ENCODE assay signal across 10 cellular contexts in genomic region chr6:75268121-75268987, GRCh38. TPM values are rescaled to one million over a fixed set of nuclear protein-coding genes. Genes with fewer than 3 reads are reported as not detected.
A peak's percentile ranks its signal among the peaks of the same experiment; 100 is the strongest.
DNase-seq lines count a peak whose midpoint lies in the region; ATAC-seq, FAIRE-seq and TF ChIP-seq lines count a peak whose summit lies in the region.
"Had no signal": no experiment of that assay in that cellular context is flagged by ENCODE, and none has a peak within 500 bp of the region (broad histone marks: within the 10 kb centered on the region; RNA-seq: fewer than 3 reads in every experiment).

No MANE protein-coding gene starts in this region.

- CTCF ChIA-PET in Panc1 (lab: Charles Lee) = interaction anchor here (1.1 to 1.7 kb wide), 2 partner anchors 259 to 278 kb away, joined by 3 to 7 read pairs; no protein-coding TSS in a partner anchor

- 59 to 71% (median 64%) methylated on average over 5 of the region's 5 CpGs for WGBS in small intestine, 3 donors

- no peak for FAIRE-seq in small intestine (lab: Jason Lieb, UNC)

- BruUV-seq in Panc1 (replicated peaks; lab: Mats Ljungman, UMichigan) = no TSS peak

- H3K9me3 ChIP-seq in Panc1 (ENCODE audit: control insufficient read depth, insufficient read depth, low read depth, low read length) = peaks cover 5% of the 10 kb centered on the region; the same call in 1 of the 2 replicates
- H3K9me3 ChIP-seq in small intestine (ENCODE audit: control insufficient read depth, low read depth) = no peaks in the 10 kb centered on the region

- no peak overlapping the region for H3K4me3 ChIP-seq in Panc1 (ENCODE audit: low read depth in 2 of 2, low read length in 2 of 2)
- H3K4me3 ChIP-seq in fibroblast of mammary gland (ENCODE audit: control insufficient read depth, low read depth, low read length) = no peak overlapping the region
- no peak overlapping the region for H3K4me3 ChIP-seq in small intestine (ENCODE audit: low read depth in 1 of 2, low read length in 2 of 2)

- DNase-seq in activated CD4-positive, CD25-positive, alpha-beta regulatory T cell (lab: John Stamatoyannopoulos, UW) = no peak
- DNase-seq in Panc1 (ENCODE audit: low read depth, low spot score) (no peak), fibroblast of mammary gland (ENCODE audit: low read depth) (peak; percentile 49), small intestine (peak; percentile 76), epidermal melanocyte (ENCODE audit: insufficient read length, low spot score) (no peak), HUDEP-2 (lab: John Stamatoyannopoulos, UW; ENCODE audit: unreplicated experiment in 76 of 76) (no peak)
- DNase-seq: glutamatergic neuron, NCI-H1694 treated with DMSO at 0.1 percent for 48 hours had no signal

- no peaks in the 10 kb centered on the region for H3K36me3 ChIP-seq in Panc1 (ENCODE audit: control insufficient read depth, insufficient read depth, low read length)
- H3K36me3 ChIP-seq in small intestine (ENCODE audit: control insufficient read depth in 2 of 2, insufficient read depth in 2 of 2, low read length in 2 of 2) = peaks cover 2 to 3% of the 10 kb centered on the region in 2 donors

- H3K4me1 ChIP-seq in Panc1 (ENCODE audit: control insufficient read depth, insufficient read depth, low read length) = peaks cover 13% of the 10 kb centered on the region; the same call in 1 of the 2 replicates
- H3K4me1 ChIP-seq in small intestine (ENCODE audit: control insufficient read depth in 2 of 2, insufficient read depth in 1 of 2, low read depth in 1 of 2, low read length in 1 of 2) = peaks cover 0 to 5% of the 10 kb centered on the region in 2 donors

- H3K27ac ChIP-seq in Panc1 (ENCODE audit: low read length) (no peak overlapping the region; the same call in 1 of the 2 replicates), small intestine (ENCODE audit: low read depth in 1 of 2, low read length in 1 of 2) (peak overlapping the region in 1 of 2 donors; percentile 37)

- H3K27me3 ChIP-seq in Panc1 (ENCODE audit: control insufficient read depth, insufficient read depth, low read length) (no peaks in the 10 kb centered on the region), small intestine (ENCODE audit: control insufficient read depth in 2 of 2, insufficient read depth in 2 of 2, low read length in 2 of 2) (no peaks in the 10 kb centered on the region)

- peak; percentile 63 to 80 for ATAC-seq in activated CD4-positive, CD25-positive, alpha-beta regulatory T cell treated with anti-CD3 and anti-CD28 coated beads, Interleukin-2, amount 50 U/mL, for 24 hours
- ATAC-seq in Panc1 = peak; percentile 73
- no peak for ATAC-seq in GM21423 (IDR thresholded peaks at IDR 0.05; ENCODE audit: unreplicated experiment)

- TF ChIP-seq CTCF in Panc1 (IDR thresholded peaks at IDR 0.05) (no peak), fibroblast of mammary gland (conservative IDR thresholded peaks at IDR 0.05; ENCODE audit: control insufficient read depth, insufficient read depth, low read depth, low read length) (no peak)

- POLR2A ChIA-PET in Panc1 (lab: Charles Lee) = no interaction called here

- intact Hi-C loops in Panc1 (cut with micrococcal nuclease; ENCODE audit: unreplicated experiment) = no loop called here

- in situ Hi-C loops in Panc1 (cut with HindIII; ENCODE audit: low pct_unique_long_range_greater_than_20kb, low sequenced_read_pairs) = no loop called here

RNA-seq across cellular contexts. Expression of gene TMEM30A, which starts 16.2 kb away (rescaled TPM):
- total RNA-seq in Panc1 (2021; ENCODE audit: unreplicated experiment) = 130 TPM
- polyA plus RNA-seq in Panc1 (2012; ENCODE audit: insufficient read length) = 43.5 TPM
- 10 to 100 TPM; 13.0 to 33.1 (median 13.2) TPM for polyA plus RNA-seq in small intestine

RNA-seq across cellular contexts. Expression of gene COX7A2, which starts 24.8 kb away (rescaled TPM):
- 707 TPM for total RNA-seq in Panc1 (2021; ENCODE audit: unreplicated experiment)
- polyA plus RNA-seq in Panc1 (2012; ENCODE audit: insufficient read length) = 412 TPM
- polyA plus RNA-seq in small intestine = 1,000 to 10,000 TPM in 2 of 3 donors, 100 to 1,000 TPM in 1; 712 to 1,298 (median 1,108) TPM

Comparison
In these comparisons a context has a peak if more than half of its experiments do, and no peak if none do; other contexts are left out.
1. DNase-seq: peak in fibroblast of mammary gland (single experiment) and small intestine (single experiment); none in activated CD4-positive, CD25-positive, alpha-beta regulatory T cell (0 of 4), Panc1 (single experiment), epidermal melanocyte (single experiment) and HUDEP-2 (0 of 76).